In the genomic region with DNA sequence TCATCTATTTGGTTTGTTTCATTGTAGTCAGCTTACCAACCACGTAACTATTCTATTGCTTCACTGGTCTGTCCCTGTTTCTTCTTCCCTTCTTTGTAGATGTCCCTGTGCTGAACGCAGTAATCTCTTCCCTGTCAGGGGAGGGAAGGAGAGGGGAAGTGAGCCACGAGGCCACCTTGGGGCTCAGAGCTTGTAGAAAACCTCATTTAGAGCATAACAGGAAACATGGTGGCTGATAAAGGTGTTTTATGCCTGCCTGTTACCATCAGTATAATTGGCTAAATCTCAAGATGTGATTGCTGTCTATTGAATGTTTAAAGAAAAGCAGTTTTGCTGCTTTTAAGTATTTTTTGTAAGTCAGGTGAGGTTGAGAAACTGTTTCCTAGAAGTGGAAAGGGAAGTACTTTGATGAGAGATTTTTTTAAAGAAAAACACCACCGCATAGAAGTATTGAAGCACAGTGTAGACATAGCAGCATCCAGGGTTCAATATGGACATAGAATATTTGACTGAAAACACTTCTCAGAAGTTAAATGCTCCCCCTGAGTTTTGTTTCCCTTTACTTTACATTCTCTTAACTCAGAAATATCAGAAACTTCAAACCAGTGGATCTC, we compare ENCODE assay signal across 14 cellular contexts. TPM values are rescaled to one million over a fixed set of nuclear protein-coding genes. Genes with fewer than 3 reads are reported as not detected.
DNase-seq lines count a peak whose midpoint lies in the region; ATAC-seq and TF ChIP-seq lines count a peak whose summit lies in the region.
"Had no signal": no experiment of that assay in that cellular context is flagged by ENCODE, and none has a peak within 500 bp of the region (broad histone marks: within the 10 kb centered on the region; RNA-seq: fewer than 3 reads in every experiment).

No MANE protein-coding gene starts in this region.

- peaks cover 36 to 88% (median 37%) of the 10 kb centered on the region in 3 donors for H3K36me3 Mint-ChIP-seq in CD8-positive, alpha-beta memory T cell
- peaks cover 66% of the 10 kb centered on the region for H3K36me3 Mint-ChIP-seq in activated CD8-positive, alpha-beta T cell treated with anti-CD3 and anti-CD28 coated beads, Interleukin-2, amount 10 ng/mL, durations not matched to agents 7 days and 5 days (ENCODE audit: low read depth)
- H3K36me3 Mint-ChIP-seq in progenitor cell of endocrine pancreas (ENCODE audit: insufficient read depth): peaks cover 41% of the 10 kb centered on the region

- H3K4me1 Mint-ChIP-seq in CD8-positive, alpha-beta memory T cell: peaks cover 35 to 53% (median 51%) of the 10 kb centered on the region in 3 donors
- peaks cover 29% of the 10 kb centered on the region for H3K4me1 Mint-ChIP-seq in activated CD8-positive, alpha-beta T cell treated with anti-CD3 and anti-CD28 coated beads, Interleukin-2, amount 10 ng/mL, durations not matched to agents 7 days and 5 days (ENCODE audit: low read depth)
- peaks cover under 1% of the 10 kb centered on the region for H3K4me1 Mint-ChIP-seq in progenitor cell of endocrine pancreas (ENCODE audit: low read depth)

- TF ChIP-seq CTCF in left lung (IDR thresholded peaks at IDR 0.05) (no peak), lower leg skin (IDR thresholded peaks at IDR 0.05) (no peak), progenitor cell of endocrine pancreas (IDR thresholded peaks at IDR 0.05; ENCODE audit: unreplicated experiment) (no peak)

- no peaks in the 10 kb centered on the region for H3K9me3 Mint-ChIP-seq in CD8-positive, alpha-beta memory T cell
- peaks cover 3% of the 10 kb centered on the region for H3K9me3 Mint-ChIP-seq in activated CD8-positive, alpha-beta T cell treated with anti-CD3 and anti-CD28 coated beads, Interleukin-2, amount 10 ng/mL, durations not matched to agents 7 days and 5 days (ENCODE audit: insufficient read depth)
- H3K9me3 Mint-ChIP-seq in progenitor cell of endocrine pancreas (ENCODE audit: low read depth): no peaks in the 10 kb centered on the region
- H3K9me3 Mint-ChIP-seq: type B pancreatic cell had no signal

- peak overlapping the region in 5 of 7 donors; percentile 46 to 68 (median 64) for H3K4me3 Mint-ChIP-seq in CD8-positive, alpha-beta memory T cell
- H3K4me3 Mint-ChIP-seq in activated CD8-positive, alpha-beta T cell treated with anti-CD3 and anti-CD28 coated beads, Interleukin-2, amount 10 ng/mL, durations not matched to agents 7 days and 5 days: peak overlapping the region; percentile 47
- no peak overlapping the region for H3K4me3 Mint-ChIP-seq in progenitor cell of endocrine pancreas (ENCODE audit: low read depth)
- H3K4me3 Mint-ChIP-seq: type B pancreatic cell had no signal

- ATAC-seq in activated CD8-positive, alpha-beta T cell treated with anti-CD3 and anti-CD28 coated beads, Interleukin-2, amount 10 ng/mL, durations not matched to agents 7 days and 5 days: peak; percentile 82
- peak; percentile 19 for ATAC-seq in left lung
- ATAC-seq: body of pancreas had no signal

- H3K4me1 ChIP-seq in CD8-positive, alpha-beta memory T cell (ENCODE audit: insufficient read depth, low read length): peaks cover 71% of the 10 kb centered on the region
- peaks cover 0 to 11% of the 10 kb centered on the region in 2 donors for H3K4me1 ChIP-seq in left lung
- H3K4me1 ChIP-seq: BLaER1, body of pancreas had no signal

- H3K4me3 ChIP-seq in CD8-positive, alpha-beta memory T cell (ENCODE audit: low read length): peak overlapping the region; percentile 13
- no peak overlapping the region for H3K4me3 ChIP-seq in left lung
- H3K4me3 ChIP-seq in lower leg skin (ENCODE audit: low read depth, poor library complexity, severe bottlenecking): no peak overlapping the region
- H3K4me3 ChIP-seq: BLaER1, body of pancreas had no signal

- no peaks in the 10 kb centered on the region for H3K27me3 ChIP-seq in CD8-positive, alpha-beta memory T cell (ENCODE audit: insufficient read depth, low read length, poor library complexity, severe bottlenecking)
- H3K27me3 ChIP-seq in left lung: no peaks in the 10 kb centered on the region
- H3K27me3 ChIP-seq: BLaER1, body of pancreas had no signal

- CTCF ChIA-PET in CD8-positive, alpha-beta memory T cell (lab: Charles Lee): interaction anchor here (0.6 to 1.8 kb wide), 2 partner anchors 30 to 1588 kb away, joined by 3 to 6 read pairs; no protein-coding TSS in a partner anchor
- CTCF ChIA-PET in activated CD8-positive, alpha-beta T cell treated with anti-CD3 and anti-CD28 coated beads, Interleukin-2, amount 10 ng/mL, durations not matched to agents 7 days and 5 days (lab: Charles Lee): interaction anchor here (0.6 to 3.8 kb wide), 8 partner anchors 12 to 404 kb away, joined by 3 to 15 read pairs (median 4); no protein-coding TSS in a partner anchor

- H3K27me3 Mint-ChIP-seq in CD8-positive, alpha-beta memory T cell: no peaks in the 10 kb centered on the region
- no peaks in the 10 kb centered on the region for H3K27me3 Mint-ChIP-seq in activated CD8-positive, alpha-beta T cell treated with anti-CD3 and anti-CD28 coated beads, Interleukin-2, amount 10 ng/mL, durations not matched to agents 7 days and 5 days (ENCODE audit: low read depth)
- H3K27me3 Mint-ChIP-seq in progenitor cell of endocrine pancreas: no peaks in the 10 kb centered on the region
- H3K27me3 Mint-ChIP-seq: type B pancreatic cell had no signal

- WGBS in lower leg skin, 2 donors: 68 to 71% methylated on average over 4 of the region's 4 CpGs

- TF ChIP-seq POLR2A in lower leg skin (IDR thresholded peaks at IDR 0.05): no peak

- no peak overlapping the region for H3K27ac ChIP-seq in CD8-positive, alpha-beta memory T cell (ENCODE audit: low read depth, low read length)
- H3K27ac ChIP-seq in left lung: peak overlapping the region in 1 of 2 donors; percentile 43
- H3K27ac ChIP-seq: BLaER1, body of pancreas, epithelial cell of prostate had no signal

- no peaks in the 10 kb centered on the region for H3K9me3 ChIP-seq in CD8-positive, alpha-beta memory T cell (ENCODE audit: low read length)
- no peaks in the 10 kb centered on the region for H3K9me3 ChIP-seq in left lung
- H3K9me3 ChIP-seq: BLaER1, body of pancreas had no signal

- POLR2A ChIA-PET in CD8-positive, alpha-beta memory T cell (lab: Charles Lee): no interaction called here
- POLR2A ChIA-PET in activated CD8-positive, alpha-beta T cell treated with anti-CD3 and anti-CD28 coated beads, Interleukin-2, amount 10 ng/mL, durations not matched to agents 7 days and 5 days (lab: Charles Lee): interaction anchor here (3.0 kb wide), 1 partner anchor 59 kb away, joined by 13 read pairs; the partner anchor contains the start of gene PDK1

- DNase-seq in CD8-positive, alpha-beta memory T cell: peak in 2 of 5 donors; percentile 27 to 82
- DNase-seq in NOMO-1 treated with dmso at 0.1 percent for 144 hours (lab: John Stamatoyannopoulos, UW; ENCODE audit: unreplicated experiment): peak; percentile 21
- peak; percentile 35 for DNase-seq in activated CD8-positive, alpha-beta T cell treated with anti-CD3 and anti-CD28 coated beads, Interleukin-2, amount 10 ng/mL, durations not matched to agents 7 days and 5 days
- DNase-seq in left lung: no peak
- DNase-seq in lower leg skin (ENCODE audit: low spot score in 2 of 2): no peak
- no peak for DNase-seq in progenitor cell of endocrine pancreas (ENCODE audit: low spot score, unreplicated experiment)
- DNase-seq in NCI-H146 treated with DMSO at 0.1 percent for 48 hours (lab: John Stamatoyannopoulos, UW; ENCODE audit: unreplicated experiment): no peak
- DNase-seq in iPS-NIHi11 (ENCODE audit: low spot score): no peak
- DNase-seq: body of pancreas, H7, IMR-90 had no signal

- H3K36me3 ChIP-seq in CD8-positive, alpha-beta memory T cell (ENCODE audit: insufficient read depth, low read length): peaks cover 5% of the 10 kb centered on the region
- peaks cover 0 to 54% of the 10 kb centered on the region in 2 donors for H3K36me3 ChIP-seq in left lung

- intact Hi-C loops in left lung (cut with DNase I): no loop called here
- intact Hi-C loops in lower leg skin (cut with DNase I; ENCODE audit: low total_unique reads): no loop called here

- peak overlapping the region; percentile 66 to 95 (median 86) for H3K27ac Mint-ChIP-seq in CD8-positive, alpha-beta memory T cell
- peak overlapping the region; percentile 95 for H3K27ac Mint-ChIP-seq in activated CD8-positive, alpha-beta T cell treated with anti-CD3 and anti-CD28 coated beads, Interleukin-2, amount 10 ng/mL, durations not matched to agents 7 days and 5 days
- H3K27ac Mint-ChIP-seq in progenitor cell of endocrine pancreas: no peak overlapping the region
- H3K27ac Mint-ChIP-seq: type B pancreatic cell had no signal

RNA-seq across cellular contexts. Expression of gene PDK1, which starts 59.7 kb away (rescaled TPM):
- 10 to 100 TPM; 15.5 TPM for total RNA-seq in CD8-positive, alpha-beta memory T cell
- 12.6 TPM for polyA plus RNA-seq in CD8-positive, alpha-beta memory T cell
- total RNA-seq in activated CD8-positive, alpha-beta T cell treated with anti-CD3 and anti-CD28 coated beads, Interleukin-2, amount 10 ng/mL, durations not matched to agents 7 days and 5 days: 10 to 100 TPM; 46.1 to 47.2 TPM
- total RNA-seq in left lung (10 to 100 TPM in 1 of 2 donors, 1 to 10 TPM in 1; 5.4 to 13.5 TPM), lower leg skin (100 to 1,000 TPM in 1 of 4 donors, 10 to 100 TPM in 3; 34.8 to 117 (median 54.8) TPM), progenitor cell of endocrine pancreas (19.0 and 20.2 TPM in 2 replicates)

Comparison
In these comparisons a context has a peak if more than half of its experiments do, and no peak if none do; other contexts are left out.
1. DNase-seq: peak in NOMO-1 treated with dmso at 0.1 percent for 144 hours (single experiment) and activated CD8-positive, alpha-beta T cell treated with anti-CD3 and anti-CD28 coated beads, Interleukin-2, amount 10 ng/mL, durations not matched to agents 7 days and 5 days (single experiment); none in left lung (0 of 2), lower leg skin (0 of 2), progenitor cell of endocrine pancreas (single experiment), NCI-H146 treated with DMSO at 0.1 percent for 48 hours (single experiment) and iPS-NIHi11 (single experiment).